Comparison of ENCODE assay signal across 9 cellular contexts in genomic region chr1:247681288-247681897, GRCh38. TPM values are rescaled to one million over a fixed set of nuclear protein-coding genes. Genes with fewer than 3 reads are reported as not detected.
DNase-seq lines count a peak whose midpoint lies in the region; ATAC-seq lines count a peak whose summit lies in the region.
"Had no signal": no experiment of that assay in that cellular context is flagged by ENCODE, and none has a peak within 500 bp of the region (broad histone marks: within the 10 kb centered on the region; RNA-seq: fewer than 3 reads in every experiment).

No MANE protein-coding gene starts in this region.

- no peak overlapping the region for H3K4me3 Mint-ChIP-seq in activated T-helper 2 cell treated with anti-CD3 and anti-CD28 coated beads, Interferon-gamma antibody, Interleukin-2, Interleukin-4, amounts not matched to agents 10 μg/mL and 5 μg/mL and 100 μg/mL, durations not matched to agents 14 hours and 24 hours and 36 hours (ENCODE audit: low read depth)

- H3K4me1 Mint-ChIP-seq in activated T-helper 2 cell treated with anti-CD3 and anti-CD28 coated beads, Interferon-gamma antibody, Interleukin-2, Interleukin-4, amounts not matched to agents 10 μg/mL and 5 μg/mL and 100 μg/mL, durations not matched to agents 14 hours and 24 hours and 36 hours (ENCODE audit: low read depth), result no peaks in the 10 kb centered on the region

- no peak overlapping the region for H3K27ac Mint-ChIP-seq in activated T-helper 2 cell treated with anti-CD3 and anti-CD28 coated beads, Interferon-gamma antibody, Interleukin-2, Interleukin-4, amounts not matched to agents 10 μg/mL and 5 μg/mL and 100 μg/mL, durations not matched to agents 14 hours and 24 hours and 36 hours

- H3K36me3 Mint-ChIP-seq in activated T-helper 2 cell treated with anti-CD3 and anti-CD28 coated beads, Interferon-gamma antibody, Interleukin-2, Interleukin-4, amounts not matched to agents 10 μg/mL and 5 μg/mL and 100 μg/mL, durations not matched to agents 14 hours and 24 hours and 36 hours (ENCODE audit: low read depth), result no peaks in the 10 kb centered on the region

- H3K27me3 Mint-ChIP-seq in activated T-helper 2 cell treated with anti-CD3 and anti-CD28 coated beads, Interferon-gamma antibody, Interleukin-2, Interleukin-4, amounts not matched to agents 10 μg/mL and 5 μg/mL and 100 μg/mL, durations not matched to agents 14 hours and 24 hours and 36 hours (ENCODE audit: low read depth), result no peaks in the 10 kb centered on the region

- DNase-seq in NCI-H1417 (lab: John Stamatoyannopoulos, UW) (peak in 2 of 3 experiments; percentile 15 to 56), NCI-H1417 treated with DMSO at 0.1 percent for 48 hours (lab: John Stamatoyannopoulos, UW) (no peak), NCI-H446 treated with DMSO at 0.1 percent for 48 hours (lab: John Stamatoyannopoulos, UW) (peak; percentile 19), iPS-NIHi7 (ENCODE audit: extremely low spot score) (peak; percentile 66)
- peak; percentile 9 for DNase-seq in activated T-helper 2 cell treated with anti-CD3 and anti-CD28 coated beads, Interferon-gamma antibody, Interleukin-2, Interleukin-4, amounts not matched to agents 10 μg/mL and 5 μg/mL and 100 μg/mL, durations not matched to agents 14 hours and 24 hours and 36 hours (ENCODE audit: low spot score)
- DNase-seq in stimulated activated CD4-positive, alpha-beta T cell treated with anti-CD3 and anti-CD28 coated beads, Interleukin-4, amount 100 ng/mL, for 48 hours (ENCODE audit: low read depth in 2 of 2), result peak; percentile 7 to 12

- ATAC-seq in GM19372 (IDR thresholded peaks at IDR 0.05; ENCODE audit: low read depth, unreplicated experiment), result peak; percentile 82
- ATAC-seq in HG03175 (IDR thresholded peaks at IDR 0.05; ENCODE audit: unreplicated experiment), result peak; percentile 95

- H3K9me3 Mint-ChIP-seq in activated T-helper 2 cell treated with anti-CD3 and anti-CD28 coated beads, Interferon-gamma antibody, Interleukin-2, Interleukin-4, amounts not matched to agents 10 μg/mL and 5 μg/mL and 100 μg/mL, durations not matched to agents 14 hours and 24 hours and 36 hours, result no peaks in the 10 kb centered on the region

- intact Hi-C loops in activated T-helper 2 cell treated with anti-CD3 and anti-CD28 coated beads, Interferon-gamma antibody, Interleukin-2, Interleukin-4, amounts not matched to agents 10 μg/mL and 5 μg/mL and 100 μg/mL, durations not matched to agents 14 hours and 24 hours and 36 hours (cut with micrococcal nuclease), result no loop called here

RNA-seq across cellular contexts. Expression of gene OR13G1, which starts 1.9 kb away (rescaled TPM):
- total RNA-seq in activated T-helper 2 cell treated with anti-CD3 and anti-CD28 coated beads, Interferon-gamma antibody, Interleukin-2, Interleukin-4, amounts not matched to agents 10 μg/mL and 5 μg/mL and 100 μg/mL, durations not matched to agents 14 hours and 24 hours and 36 hours, result not detected in 2 replicates
- total RNA-seq: subcutaneous adipose tissue had no signal

RNA-seq across cellular contexts. Expression of gene OR6F1, which starts 35.1 kb away (rescaled TPM):
- not detected in 2 replicates for total RNA-seq in activated T-helper 2 cell treated with anti-CD3 and anti-CD28 coated beads, Interferon-gamma antibody, Interleukin-2, Interleukin-4, amounts not matched to agents 10 μg/mL and 5 μg/mL and 100 μg/mL, durations not matched to agents 14 hours and 24 hours and 36 hours
- total RNA-seq: subcutaneous adipose tissue had no signal

RNA-seq across cellular contexts. Expression of gene OR14K1, which starts 57.0 kb away (rescaled TPM):
- total RNA-seq in activated T-helper 2 cell treated with anti-CD3 and anti-CD28 coated beads, Interferon-gamma antibody, Interleukin-2, Interleukin-4, amounts not matched to agents 10 μg/mL and 5 μg/mL and 100 μg/mL, durations not matched to agents 14 hours and 24 hours and 36 hours, result not detected in 2 replicates
- total RNA-seq: subcutaneous adipose tissue had no signal
